In genomic region chr9:17699615-17700315, GRCh38 we compare ENCODE assay signal across 20 cellular contexts.
"Had no signal": no experiment of that assay in that cellular context is flagged by ENCODE, and none has a peak within 500 bp of the region (broad histone marks: within the 10 kb centered on the region; RNA-seq: fewer than 3 reads in every experiment).

No MANE protein-coding gene starts in this region.

- H3K4me1 ChIP-seq: tibial nerve had no signal

- H3K36me3 ChIP-seq: neural progenitor cell, ovary, tibial nerve had no signal

- H3K9me3 ChIP-seq: ovary, tibial nerve had no signal

- ATAC-seq: left colon; left ventricle myocardium superior; natural killer cell treated with Interleukin-12 subunit alpha and Interleukin-12 subunit beta and Interleukin-15 and Interleukin-18, amount 100 ng/mL, for 72 hours; right cardiac atrium; stimulated activated effector memory CD8-positive, alpha-beta T cell treated with anti-CD3 and anti-CD28 coated beads, Interleukin-12 subunit alpha, Interleukin-12 subunit beta, amount 100 ng/mL, for 72 hours; stimulated activated naive CD8-positive, alpha-beta T cell treated with anti-CD3 and anti-CD28 coated beads, Interleukin-15, Interleukin-2, amounts not matched to agents 100 U/mL and 50 U/mL, for 24 hours had no signal

- H3K9ac ChIP-seq: neural progenitor cell had no signal

- H3K27ac ChIP-seq: coronary artery, neural progenitor cell, ovary, tibial nerve had no signal

- H3K9me3 Mint-ChIP-seq: neural progenitor cell had no signal

- H3K4me3 ChIP-seq: coronary artery, lung, neural progenitor cell, ovary, tibial nerve had no signal

- H3K36me3 Mint-ChIP-seq: natural killer cell treated with Interleukin-12 subunit alpha and Interleukin-12 subunit beta and Interleukin-15 and Interleukin-18, amount 100 ng/mL, for 72 hours; neural progenitor cell; stimulated activated effector memory CD8-positive, alpha-beta T cell treated with anti-CD3 and anti-CD28 coated beads, Interleukin-12 subunit alpha, Interleukin-12 subunit beta, amount 100 ng/mL, for 72 hours had no signal

- H3K27me3 Mint-ChIP-seq: natural killer cell treated with Interleukin-12 subunit alpha and Interleukin-12 subunit beta and Interleukin-15 and Interleukin-18, amount 100 ng/mL, for 72 hours had no signal

- H3K27ac Mint-ChIP-seq: natural killer cell treated with Interleukin-12 subunit alpha and Interleukin-12 subunit beta and Interleukin-15 and Interleukin-18, amount 100 ng/mL, for 72 hours; neural progenitor cell; stimulated activated effector memory CD8-positive, alpha-beta T cell treated with anti-CD3 and anti-CD28 coated beads, Interleukin-12 subunit alpha, Interleukin-12 subunit beta, amount 100 ng/mL, for 72 hours had no signal

- H3K4me2 ChIP-seq: neural progenitor cell had no signal

- H3K4me1 Mint-ChIP-seq: stimulated activated effector memory CD8-positive, alpha-beta T cell treated with anti-CD3 and anti-CD28 coated beads, Interleukin-12 subunit alpha, Interleukin-12 subunit beta, amount 100 ng/mL, for 72 hours had no signal

- H2AFZ ChIP-seq: neural progenitor cell had no signal

- DNase-seq: effector CD4-positive, alpha-beta T cell; foreskin melanocyte; head of caudate nucleus; hippocampal formation; left colon; left ventricle myocardium superior; mesenchymal stem cell; midbrain; nucleus accumbens; ovary; right cardiac atrium; stimulated activated CD4-positive, alpha-beta T cell treated with anti-CD3 and anti-CD28 coated beads, Interleukin-4, amount 100 ng/mL, for 1 hour; stimulated activated CD8-positive, alpha-beta memory T cell treated with anti-CD3 and anti-CD28 coated beads, Interleukin-4, amount 100 ng/mL, for 48 hours; stimulated activated naive CD8-positive, alpha-beta T cell treated with anti-CD3 and anti-CD28 coated beads, Interleukin-15, Interleukin-2, amounts not matched to agents 100 U/mL and 50 U/mL, for 24 hours had no signal

- H3K4me3 Mint-ChIP-seq: natural killer cell treated with Interleukin-12 subunit alpha and Interleukin-12 subunit beta and Interleukin-15 and Interleukin-18, amount 100 ng/mL, for 72 hours; neural progenitor cell; stimulated activated effector memory CD8-positive, alpha-beta T cell treated with anti-CD3 and anti-CD28 coated beads, Interleukin-12 subunit alpha, Interleukin-12 subunit beta, amount 100 ng/mL, for 72 hours had no signal

- H3K27me3 ChIP-seq: neural progenitor cell, ovary, tibial nerve had no signal
